ENCODE assay signal across 9 cellular contexts in genomic region chr5:173629628-173630027, GRCh38. TPM values are rescaled to one million over a fixed set of nuclear protein-coding genes. Genes with fewer than 3 reads are reported as not detected.
DNase-seq lines count a peak whose midpoint lies in the region; ATAC-seq and TF ChIP-seq lines count a peak whose summit lies in the region.
"Had no signal": no experiment of that assay in that cellular context is flagged by ENCODE, and none has a peak within 500 bp of the region (broad histone marks: within the 10 kb centered on the region; RNA-seq: fewer than 3 reads in every experiment).

No MANE protein-coding gene starts in this region.

- POLR2A ChIA-PET in AG04450 (lab: Yijun Ruan, JAX) = no interaction called here
- POLR2A ChIA-PET in Panc1 (lab: Charles Lee) = interaction anchor here (0.6 kb wide), 1 partner anchor 1325 kb away, joined by 3 read pairs; no protein-coding TSS in a partner anchor

- no TSS peak for BruUV-seq in Panc1 (replicated peaks; lab: Mats Ljungman, UMichigan)

- intact Hi-C loops in Panc1 (cut with micrococcal nuclease; ENCODE audit: unreplicated experiment) (no loop called here), sciatic nerve (cut with DNase I) (loop anchor here (5.0 kb wide), 1 partner anchor 1048 kb away; no protein-coding TSS in a partner anchor)

- H3K4me3 ChIP-seq in AG04450 (ENCODE audit: low read depth, low read length) = no peak overlapping the region
- H3K4me3 ChIP-seq in GM12875 (ENCODE audit: low read depth, low read length) = no peak overlapping the region
- no peak overlapping the region for H3K4me3 ChIP-seq in Panc1 (ENCODE audit: low read depth in 2 of 2, low read length in 2 of 2)
- no peak overlapping the region for H3K4me3 ChIP-seq in iPS DF 6.9 (ENCODE audit: low read length)

- no peak for DNase-seq in AG04450 (ENCODE audit: low read depth, low spot score)
- DNase-seq in Panc1 (ENCODE audit: low read depth, low spot score) = no peak
- peak; percentile 37 for DNase-seq in iPS DF 6.9 (ENCODE audit: low read depth, low spot score)
- DNase-seq in DMS114 treated with DMSO at 0.1 percent for 48 hours (lab: John Stamatoyannopoulos, UW; ENCODE audit: unreplicated experiment) = no peak
- DNase-seq in caudate nucleus (lab: John Stamatoyannopoulos, UW) = no peak
- DNase-seq in sciatic nerve (ENCODE audit: low spot score) = no peak
- DNase-seq: NCI-H2171 treated with DMSO at 0.1 percent for 48 hours had no signal

- H3K27ac ChIP-seq in AG04450 (ENCODE audit: low read depth, low read length) (no peak overlapping the region), Panc1 (ENCODE audit: low read length) (no peak overlapping the region), iPS DF 6.9 (ENCODE audit: low read length) (no peak overlapping the region), caudate nucleus (ENCODE audit: low read depth, low read length) (no peak overlapping the region)

- no CpG with 5 or more reads among the region's 1 CpG for WGBS in iPS DF 6.9 (ENCODE audit: insufficient coverage, insufficient read length)

- H3K36me3 ChIP-seq in Panc1 (ENCODE audit: control insufficient read depth, insufficient read depth, low read length) = no peaks in the 10 kb centered on the region
- no peaks in the 10 kb centered on the region for H3K36me3 ChIP-seq in iPS DF 6.9 (ENCODE audit: control insufficient read depth, insufficient read depth, low read length)

- 0 out of 2 replicates have a peak, but pooled peaks have one; percentile 27 for TF ChIP-seq CTCF in AG04450 (IDR thresholded peaks at IDR 0.05; ENCODE audit: low read depth, low read length)
- peak; percentile 71; the same call in 1 of the 2 replicates for TF ChIP-seq CTCF in GM12875 (IDR thresholded peaks at IDR 0.05; ENCODE audit: borderline replicate concordance, insufficient read depth, low read depth, low read length)
- TF ChIP-seq CTCF in Panc1 (IDR thresholded peaks at IDR 0.05) = peak; percentile 67

- H3K4me1 ChIP-seq in Panc1 (ENCODE audit: control insufficient read depth, insufficient read depth, low read length) (no peaks in the 10 kb centered on the region), iPS DF 6.9 (ENCODE audit: control insufficient read depth, insufficient read depth, low read length) (peaks cover 8% of the 10 kb centered on the region; the same call in 1 of the 2 replicates)

- H3K9me3 ChIP-seq in AG04450 (ENCODE audit: control insufficient read depth, insufficient read depth, low read length) (no peaks in the 10 kb centered on the region), Panc1 (ENCODE audit: control insufficient read depth, insufficient read depth, low read depth, low read length) (no peaks in the 10 kb centered on the region), iPS DF 6.9 (ENCODE audit: control insufficient read depth, insufficient read depth, low read length) (no peaks in the 10 kb centered on the region)

- in situ Hi-C loops in Panc1 (cut with HindIII; ENCODE audit: low pct_unique_long_range_greater_than_20kb, low sequenced_read_pairs) = no loop called here

- H3K27me3 ChIP-seq in AG04450 (ENCODE audit: control insufficient read depth, insufficient read depth, low read length) (peaks cover 27% of the 10 kb centered on the region), Panc1 (ENCODE audit: control insufficient read depth, insufficient read depth, low read length) (no peaks in the 10 kb centered on the region; the same call in 1 of the 2 replicates), iPS DF 6.9 (ENCODE audit: control insufficient read depth, insufficient read depth, low read length) (no peaks in the 10 kb centered on the region)

- CTCF ChIA-PET in AG04450 (lab: Charles Lee) (interaction anchor here (0.7 to 1.0 kb wide), 2 partner anchors 14 to 344 kb away, joined by 3 to 4 read pairs; no protein-coding TSS in a partner anchor), Panc1 (lab: Charles Lee) (interaction anchor here (1.1 kb wide), 1 partner anchor 342 kb away, joined by 8 read pairs; no protein-coding TSS in a partner anchor)

- ATAC-seq in Panc1 = peak; percentile 55; the same call in 1 of the 2 replicates
- no peak for ATAC-seq in HG03439 (IDR thresholded peaks at IDR 0.05; ENCODE audit: unreplicated experiment)
- no peak for ATAC-seq in sciatic nerve

RNA-seq across cellular contexts. Expression of gene BOD1, which starts 13.2 kb away (rescaled TPM):
- polyA plus RNA-seq in AG04450 (2011; rRNA removed) = 81.7 and 96.7 TPM in 2 replicates
- polyA minus RNA-seq in AG04450 (2011; rRNA and poly(A)+ RNA removed) = 57.5 and 70.5 TPM in 2 replicates
- total RNA-seq in Panc1 (2021; ENCODE audit: unreplicated experiment) = 86.1 TPM
- polyA plus RNA-seq in Panc1 (2012; ENCODE audit: insufficient read length) = 69.9 TPM
- total RNA-seq in sciatic nerve = 46.5 TPM
